11 cellular contexts compared by ENCODE assay signal in the genomic region with DNA sequence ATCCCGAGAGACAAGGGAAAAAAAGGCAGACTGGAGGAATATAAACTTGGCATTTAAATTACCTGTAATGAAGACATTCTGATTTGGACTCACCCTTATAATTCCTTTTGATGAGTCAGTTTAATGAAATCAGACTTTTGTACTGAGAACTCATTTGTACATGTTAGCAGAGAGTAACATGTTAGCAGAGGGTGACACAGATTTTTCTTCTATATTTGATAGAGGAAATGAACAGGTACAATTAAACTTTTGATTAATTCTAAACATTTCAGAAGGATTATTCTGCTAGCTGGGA.
DNase-seq lines count a peak whose midpoint lies in the region; ATAC-seq and TF ChIP-seq lines count a peak whose summit lies in the region.
"Had no signal": no experiment of that assay in that cellular context is flagged by ENCODE, and none has a peak within 500 bp of the region (broad histone marks: within the 10 kb centered on the region; RNA-seq: fewer than 3 reads in every experiment).

No MANE protein-coding gene starts in this region.

- H3K4me3 ChIP-seq in stomach = no peak overlapping the region
- H3K4me3 ChIP-seq: prostate gland had no signal

- H3K36me3 ChIP-seq in stomach = peaks cover 0 to 4% (median 0%) of the 10 kb centered on the region in 4 donors
- H3K36me3 ChIP-seq: prostate gland had no signal

- TF ChIP-seq POLR2A in stomach (IDR thresholded peaks at IDR 0.05) = no peak

- H3K27me3 Mint-ChIP-seq in activated T-helper 17 cell treated with anti-CD3 and anti-CD28 coated beads, Interleukin-2, amount 50 U/mL, for 72 hours = no peaks in the 10 kb centered on the region

- H3K4me3 Mint-ChIP-seq in activated T-helper 17 cell treated with anti-CD3 and anti-CD28 coated beads, Interleukin-2, amount 50 U/mL, for 72 hours = no peak overlapping the region

- no peak for TF ChIP-seq EP300 in stomach (IDR thresholded peaks at IDR 0.05)

- H3K27ac ChIP-seq in foreskin keratinocyte (peak overlapping the region; percentile 52), stomach (peak overlapping the region in 4 of 5 donors; percentile 27 to 83 (median 72))
- H3K27ac ChIP-seq: HL-60 had no signal

- intact Hi-C loops in stomach (cut with DNase I; ENCODE audit: low total_unique reads) = no loop called here
- intact Hi-C loops in head of caudate nucleus (cut with DNase I) = loop anchor here (10.0 kb wide), 1 partner anchor 244 kb away; a partner anchor contains a TSS

- TF ChIP-seq CTCF in foreskin keratinocyte (conservative IDR thresholded peaks at IDR 0.05) = no peak
- no peak for TF ChIP-seq CTCF in stomach (IDR thresholded peaks at IDR 0.05)

- no peak for ATAC-seq in activated T-helper 17 cell treated with anti-CD3 and anti-CD28 coated beads, Interleukin-2, amount 50 U/mL, for 72 hours (replicated peaks)
- ATAC-seq in foreskin keratinocyte (peak; percentile 70), HG02981 (IDR thresholded peaks at IDR 0.05; ENCODE audit: unreplicated experiment) (no peak)

- 34 to 59% (median 54%) methylated on average over 1 of the region's 1 CpG for WGBS in stomach, 5 donors

- H3K9me3 Mint-ChIP-seq in activated T-helper 17 cell treated with anti-CD3 and anti-CD28 coated beads, Interleukin-2, amount 50 U/mL, for 72 hours = no peaks in the 10 kb centered on the region

- H3K27ac Mint-ChIP-seq in activated T-helper 17 cell treated with anti-CD3 and anti-CD28 coated beads, Interleukin-2, amount 50 U/mL, for 72 hours = peak overlapping the region; percentile 25

- DNase-seq in M059J (ENCODE audit: low read depth) (peak; percentile 55), foreskin keratinocyte (peak; percentile 62 to 86), stomach (no peak), HK-2 (ENCODE audit: unreplicated experiment) (no peak), head of caudate nucleus (no peak), inferior parietal cortex (ENCODE audit: extremely low spot score) (no peak)
- DNase-seq: effector CD8-positive, alpha-beta T cell had no signal

- no peaks in the 10 kb centered on the region for H3K36me3 Mint-ChIP-seq in activated T-helper 17 cell treated with anti-CD3 and anti-CD28 coated beads, Interleukin-2, amount 50 U/mL, for 72 hours (ENCODE audit: low read depth)

- peaks cover 9% of the 10 kb centered on the region for H3K4me1 Mint-ChIP-seq in activated T-helper 17 cell treated with anti-CD3 and anti-CD28 coated beads, Interleukin-2, amount 50 U/mL, for 72 hours

- H3K27me3 ChIP-seq in foreskin keratinocyte (no peaks in the 10 kb centered on the region), stomach (no peaks in the 10 kb centered on the region)

- no peaks in the 10 kb centered on the region for H3K9me3 ChIP-seq in stomach
- H3K9me3 ChIP-seq: prostate gland had no signal

- H3K4me1 ChIP-seq in foreskin keratinocyte = peaks cover 28% of the 10 kb centered on the region
- H3K4me1 ChIP-seq in stomach = peaks cover 0 to 35% (median 15%) of the 10 kb centered on the region in 4 donors
- H3K4me1 ChIP-seq: prostate gland had no signal

Comparison
In these comparisons a context has a peak if more than half of its experiments do, and no peak if none do; other contexts are left out.
1. DNase-seq: peak in M059J (single experiment) and foreskin keratinocyte (2 of 2); none in stomach (single experiment), HK-2 (single experiment), head of caudate nucleus (0 of 42) and inferior parietal cortex (single experiment).